ENCODE assay signal across 8 cellular contexts in genomic region chr1:13813398-13814012, GRCh38.
DNase-seq lines count a peak whose midpoint lies in the region; ATAC-seq and TF ChIP-seq lines count a peak whose summit lies in the region.

No MANE protein-coding gene starts in this region.

- H3K27ac ChIP-seq in IMR-90 (ENCODE audit: insufficient read depth, low read length) (no peak overlapping the region), foreskin keratinocyte (no peak overlapping the region)

- CTCF ChIA-PET in IMR-90 (lab: Yijun Ruan, JAX), result no interaction called here

- no peaks in the 10 kb centered on the region for H3K9me1 ChIP-seq in IMR-90 (ENCODE audit: insufficient read depth, low read length)

- no TSS peak for BruUV-seq in IMR-90 (replicated peaks; lab: Mats Ljungman, UMichigan)

- no peak overlapping the region for H2BK5ac ChIP-seq in IMR-90 (ENCODE audit: low read depth, low read length, poor library complexity, severe bottlenecking)

- intact Hi-C loops in IMR-90 (cut with micrococcal nuclease), result no loop called here

- peak; percentile 59; the same call in 1 of the 2 replicates for ATAC-seq in IMR-90 (ENCODE audit: low read depth)
- ATAC-seq in foreskin keratinocyte, result peak; percentile 33
- no peak for ATAC-seq in HG02763 (IDR thresholded peaks at IDR 0.05; ENCODE audit: unreplicated experiment)
- no peak for ATAC-seq in GM18870 (IDR thresholded peaks at IDR 0.05; ENCODE audit: unreplicated experiment)

- no peak overlapping the region for H2AK5ac ChIP-seq in IMR-90 (ENCODE audit: low read depth, low read length)

- H2BK20ac ChIP-seq in IMR-90 (ENCODE audit: low read depth, low read length), result no peak overlapping the region

- H2AFZ ChIP-seq in IMR-90 (replicated peaks; ENCODE audit: low read length, poor library complexity), result peak overlapping the region; percentile 44

- no peak for TF ChIP-seq POLR2A in IMR-90 (IDR thresholded peaks at IDR 0.05; ENCODE audit: low read depth, low read length)

- H3K4me3 ChIP-seq in AG09309 (ENCODE audit: control insufficient read depth, low read depth, low read length) (no peak overlapping the region), IMR-90 (ENCODE audit: insufficient read depth, low read depth, low read length) (no peak overlapping the region)

- no peak overlapping the region for H3K56ac ChIP-seq in IMR-90 (ENCODE audit: extremely low read depth, insufficient read depth, low read length)

- H3K27me3 ChIP-seq in IMR-90 (ENCODE audit: control insufficient read depth, insufficient read depth, low read length) (no peaks in the 10 kb centered on the region), foreskin keratinocyte (no peaks in the 10 kb centered on the region)

- no peaks in the 10 kb centered on the region for H3K36me3 ChIP-seq in IMR-90 (ENCODE audit: control insufficient read depth, insufficient read depth, low read length)

- H3K4me2 ChIP-seq in IMR-90 (ENCODE audit: low read depth, low read length), result no peak overlapping the region

- peak; percentile 52 for TF ChIP-seq RAD21 in IMR-90 (IDR thresholded peaks at IDR 0.05; ENCODE audit: low read length)

- no peaks in the 10 kb centered on the region; the same call in 1 of the 2 replicates for H4K20me1 ChIP-seq in IMR-90 (ENCODE audit: insufficient read depth, low read length)

- DNase-seq in AG09309 (ENCODE audit: low read depth) (no peak), IMR-90 (no peak), activated T-cell treated with anti-CD3 and anti-CD28 coated beads for 48 hours (ENCODE audit: low read depth) (peak; percentile 57), foreskin keratinocyte (no peak), middle frontal gyrus (ENCODE audit: extremely low spot score, low spot score) (no peak)
- peak; percentile 23 to 48 for DNase-seq in stimulated activated CD4-positive, alpha-beta T cell treated with anti-CD3 and anti-CD28 coated beads, Interleukin-15, amount 100 ng/mL, for 1 hour (ENCODE audit: low read depth in 1 of 2, low spot score in 1 of 2)

- no peak overlapping the region for H3K9ac ChIP-seq in IMR-90 (ENCODE audit: low read depth, low read length)

- H2BK120ac ChIP-seq in IMR-90 (ENCODE audit: low read depth, low read length), result no peak overlapping the region

- H3K9me3 ChIP-seq in IMR-90 (ENCODE audit: control insufficient read depth, insufficient read depth, low read length), result no peaks in the 10 kb centered on the region

- H4K91ac ChIP-seq in IMR-90 (ENCODE audit: insufficient read depth, low read depth, low read length), result no peak overlapping the region

- H3K14ac ChIP-seq in IMR-90 (replicated peaks; ENCODE audit: low read depth, low read length), result no peak overlapping the region

- dilution Hi-C loops in IMR-90 (cut with HindIII; ENCODE audit: low sequenced_read_pairs, unreplicated experiment), result no loop called here

- no peak overlapping the region for H2AK9ac ChIP-seq in IMR-90 (replicated peaks; ENCODE audit: low read depth, low read length, poor library complexity)

- no peak overlapping the region for H3K4ac ChIP-seq in IMR-90 (ENCODE audit: low read depth, low read length)

- no peak overlapping the region for H3K18ac ChIP-seq in IMR-90 (ENCODE audit: low read depth, low read length)

- H3K23ac ChIP-seq in IMR-90 (ENCODE audit: low read depth, low read length), result no peak overlapping the region

- in situ Hi-C loops in IMR-90 (cut with MboI; ENCODE audit: low sequenced_read_pairs), result no loop called here

- H4K8ac ChIP-seq in IMR-90 (ENCODE audit: low read depth in 2 of 2, low read length in 2 of 2), result no peak overlapping the region

- H2BK15ac ChIP-seq in IMR-90 (ENCODE audit: low read depth, low read length), result no peak overlapping the region

- POLR2A ChIA-PET in IMR-90 (lab: Charles Lee; ENCODE audit: unreplicated experiment), result no interaction called here

- 83% methylated on average over 1 of the region's 17 CpGs; no CpG with 5 or more reads in 1 of the 2 experiments for WGBS in IMR-90 (ENCODE audit: extremely low coverage in 2 of 2, insufficient read length in 1 of 2), 2 experiments

- H3K79me1 ChIP-seq in IMR-90 (ENCODE audit: low read depth in 1 of 2, low read length in 2 of 2), result no peaks in the 10 kb centered on the region

- peak; percentile 57 for TF ChIP-seq CTCF in AG09309 (IDR thresholded peaks at IDR 0.05; ENCODE audit: control insufficient read depth, insufficient read depth, low read depth, low read length, missing control alignments)
- peak; percentile 53 for TF ChIP-seq CTCF in IMR-90 (conservative IDR thresholded peaks at IDR 0.05; ENCODE audit: low read depth, low read length)
- peak; percentile 68 for TF ChIP-seq CTCF in foreskin keratinocyte (conservative IDR thresholded peaks at IDR 0.05)

- no peak overlapping the region for H4K5ac ChIP-seq in IMR-90 (ENCODE audit: low read depth, low read length)

- no peaks in the 10 kb centered on the region for H3K4me1 ChIP-seq in IMR-90 (ENCODE audit: control insufficient read depth, insufficient read depth, low read length)
- H3K4me1 ChIP-seq in foreskin keratinocyte, result no peaks in the 10 kb centered on the region

TF ChIP-seq in IMR-90, 13 proteins besides CTCF, POLR2A, EP300 and RAD21:
- TF ChIP-seq MXI1 (IDR thresholded peaks at IDR 0.05; ENCODE audit: borderline replicate concordance, low read depth, low read length), result no peak
- no peak for TF ChIP-seq NFE2L2 (IDR thresholded peaks at IDR 0.05; ENCODE audit: low read depth, low read length)
- TF ChIP-seq SMC3 (IDR thresholded peaks at IDR 0.05; ENCODE audit: low read depth, low read length), result peak; percentile 53
- no peak for TF ChIP-seq RCOR1 (IDR thresholded peaks at IDR 0.05; ENCODE audit: insufficient replicate concordance, low read length)
- TF ChIP-seq MAZ (IDR thresholded peaks at IDR 0.05; ENCODE audit: borderline replicate concordance, low read depth, low read length), result no peak
- no peak for TF ChIP-seq CEBPB (IDR thresholded peaks at IDR 0.05; ENCODE audit: low read depth, low read length)
- no peak for TF ChIP-seq MAFK (IDR thresholded peaks at IDR 0.05; ENCODE audit: low read depth, low read length)
- no peak for TF ChIP-seq CHD1 (IDR thresholded peaks at IDR 0.05; ENCODE audit: low read depth, low read length)
- TF ChIP-seq BHLHE40 (IDR thresholded peaks at IDR 0.05; ENCODE audit: low read depth, low read length), result no peak

Comparison
In these comparisons a context has a peak if more than half of its experiments do, and no peak if none do; other contexts are left out.
1. DNase-seq: peak in activated T-cell treated with anti-CD3 and anti-CD28 coated beads for 48 hours (single experiment) and stimulated activated CD4-positive, alpha-beta T cell treated with anti-CD3 and anti-CD28 coated beads, Interleukin-15, amount 100 ng/mL, for 1 hour (2 of 2); none in AG09309 (single experiment), IMR-90 (single experiment), foreskin keratinocyte (0 of 2) and middle frontal gyrus (single experiment).
2. ATAC-seq: peak in IMR-90 (single experiment) and foreskin keratinocyte (single experiment); none in HG02763 (single experiment) and GM18870 (single experiment).
3. Peak in every context shown above with its lines, with median percentiles within 50 percentile points of each other: CTCF ChIP-seq.